ENCODE assay signal across 1 cellular context in the genomic region with DNA sequence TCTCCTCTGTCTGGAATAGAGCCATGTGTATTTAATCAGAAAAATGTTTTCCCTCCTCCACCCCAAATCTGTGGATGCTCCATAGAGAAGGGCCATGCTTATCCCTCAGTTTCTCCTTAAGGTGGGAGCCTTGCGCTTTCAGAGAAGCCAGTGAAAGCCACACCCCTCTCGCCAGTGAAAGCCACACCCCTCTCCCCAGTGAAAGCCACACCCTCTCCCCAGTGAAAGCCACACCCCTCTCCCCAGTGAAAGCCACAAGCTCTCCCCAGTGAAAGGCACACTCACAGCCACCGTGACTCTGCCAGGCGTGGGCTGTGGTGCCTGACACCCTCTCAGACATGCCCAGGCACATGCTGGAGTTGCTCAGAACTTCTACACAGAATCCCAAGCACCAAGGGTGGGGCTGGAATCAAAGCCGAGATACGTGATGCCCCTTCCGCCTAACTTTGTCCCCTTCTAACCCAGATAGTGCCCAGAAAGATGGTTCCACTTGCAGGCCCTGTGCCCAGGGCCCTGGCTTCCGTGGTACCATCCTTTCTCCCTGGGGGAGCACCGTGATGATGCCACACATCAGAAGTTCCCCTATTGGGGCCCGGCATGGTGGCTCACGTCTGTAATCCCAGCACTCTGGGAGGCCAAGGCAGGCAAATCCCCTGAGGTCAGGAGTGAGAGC.
TF ChIP-seq lines count a peak whose summit lies in the region.

No MANE protein-coding gene starts in this region.

TF ChIP-seq in GM12878, 131 proteins besides CTCF, POLR2A, EP300 and RAD21 (continues in another document):
- TF ChIP-seq, protein P1, sequence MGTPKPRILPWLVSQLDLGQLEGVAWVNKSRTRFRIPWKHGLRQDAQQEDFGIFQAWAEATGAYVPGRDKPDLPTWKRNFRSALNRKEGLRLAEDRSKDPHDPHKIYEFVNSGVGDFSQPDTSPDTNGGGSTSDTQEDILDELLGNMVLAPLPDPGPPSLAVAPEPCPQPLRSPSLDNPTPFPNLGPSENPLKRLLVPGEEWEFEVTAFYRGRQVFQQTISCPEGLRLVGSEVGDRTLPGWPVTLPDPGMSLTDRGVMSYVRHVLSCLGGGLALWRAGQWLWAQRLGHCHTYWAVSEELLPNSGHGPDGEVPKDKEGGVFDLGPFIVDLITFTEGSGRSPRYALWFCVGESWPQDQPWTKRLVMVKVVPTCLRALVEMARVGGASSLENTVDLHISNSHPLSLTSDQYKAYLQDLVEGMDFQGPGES (IDR thresholded peaks at IDR 0.05) = no peak
- no peak for TF ChIP-seq SREBF1 (IDR thresholded peaks at IDR 0.05; ENCODE audit: low read length)
- TF ChIP-seq HCFC1 (IDR thresholded peaks at IDR 0.05; ENCODE audit: low read length) = no peak
- no peak for TF ChIP-seq RELA (IDR thresholded peaks at IDR 0.05; ENCODE audit: borderline replicate concordance, partially characterized antibody)
- TF ChIP-seq, protein P2, sequence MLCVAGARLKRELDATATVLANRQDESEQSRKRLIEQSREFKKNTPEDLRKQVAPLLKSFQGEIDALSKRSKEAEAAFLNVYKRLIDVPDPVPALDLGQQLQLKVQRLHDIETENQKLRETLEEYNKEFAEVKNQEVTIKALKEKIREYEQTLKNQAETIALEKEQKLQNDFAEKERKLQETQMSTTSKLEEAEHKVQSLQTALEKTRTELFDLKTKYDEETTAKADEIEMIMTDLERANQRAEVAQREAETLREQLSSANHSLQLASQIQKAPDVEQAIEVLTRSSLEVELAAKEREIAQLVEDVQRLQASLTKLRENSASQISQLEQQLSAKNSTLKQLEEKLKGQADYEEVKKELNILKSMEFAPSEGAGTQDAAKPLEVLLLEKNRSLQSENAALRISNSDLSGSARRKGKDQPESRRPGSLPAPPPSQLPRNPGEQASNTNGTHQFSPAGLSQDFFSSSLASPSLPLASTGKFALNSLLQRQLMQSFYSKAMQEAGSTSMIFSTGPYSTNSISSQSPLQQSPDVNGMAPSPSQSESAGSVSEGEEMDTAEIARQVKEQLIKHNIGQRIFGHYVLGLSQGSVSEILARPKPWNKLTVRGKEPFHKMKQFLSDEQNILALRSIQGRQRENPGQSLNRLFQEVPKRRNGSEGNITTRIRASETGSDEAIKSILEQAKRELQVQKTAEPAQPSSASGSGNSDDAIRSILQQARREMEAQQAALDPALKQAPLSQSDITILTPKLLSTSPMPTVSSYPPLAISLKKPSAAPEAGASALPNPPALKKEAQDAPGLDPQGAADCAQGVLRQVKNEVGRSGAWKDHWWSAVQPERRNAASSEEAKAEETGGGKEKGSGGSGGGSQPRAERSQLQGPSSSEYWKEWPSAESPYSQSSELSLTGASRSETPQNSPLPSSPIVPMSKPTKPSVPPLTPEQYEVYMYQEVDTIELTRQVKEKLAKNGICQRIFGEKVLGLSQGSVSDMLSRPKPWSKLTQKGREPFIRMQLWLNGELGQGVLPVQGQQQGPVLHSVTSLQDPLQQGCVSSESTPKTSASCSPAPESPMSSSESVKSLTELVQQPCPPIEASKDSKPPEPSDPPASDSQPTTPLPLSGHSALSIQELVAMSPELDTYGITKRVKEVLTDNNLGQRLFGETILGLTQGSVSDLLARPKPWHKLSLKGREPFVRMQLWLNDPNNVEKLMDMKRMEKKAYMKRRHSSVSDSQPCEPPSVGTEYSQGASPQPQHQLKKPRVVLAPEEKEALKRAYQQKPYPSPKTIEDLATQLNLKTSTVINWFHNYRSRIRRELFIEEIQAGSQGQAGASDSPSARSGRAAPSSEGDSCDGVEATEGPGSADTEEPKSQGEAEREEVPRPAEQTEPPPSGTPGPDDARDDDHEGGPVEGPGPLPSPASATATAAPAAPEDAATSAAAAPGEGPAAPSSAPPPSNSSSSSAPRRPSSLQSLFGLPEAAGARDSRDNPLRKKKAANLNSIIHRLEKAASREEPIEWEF (IDR thresholded peaks at IDR 0.05; ENCODE audit: insufficient replicate concordance, low read depth, low read length) = peak; percentile 18
- TF ChIP-seq MEF2A (IDR thresholded peaks at IDR 0.05; ENCODE audit: insufficient read depth, low read depth, low read length) = no peak
- TF ChIP-seq KLF5 (IDR thresholded peaks at IDR 0.05; ENCODE audit: partially characterized antibody) = no peak
- TF ChIP-seq, protein P3, sequence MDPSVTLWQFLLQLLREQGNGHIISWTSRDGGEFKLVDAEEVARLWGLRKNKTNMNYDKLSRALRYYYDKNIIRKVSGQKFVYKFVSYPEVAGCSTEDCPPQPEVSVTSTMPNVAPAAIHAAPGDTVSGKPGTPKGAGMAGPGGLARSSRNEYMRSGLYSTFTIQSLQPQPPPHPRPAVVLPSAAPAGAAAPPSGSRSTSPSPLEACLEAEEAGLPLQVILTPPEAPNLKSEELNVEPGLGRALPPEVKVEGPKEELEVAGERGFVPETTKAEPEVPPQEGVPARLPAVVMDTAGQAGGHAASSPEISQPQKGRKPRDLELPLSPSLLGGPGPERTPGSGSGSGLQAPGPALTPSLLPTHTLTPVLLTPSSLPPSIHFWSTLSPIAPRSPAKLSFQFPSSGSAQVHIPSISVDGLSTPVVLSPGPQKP (IDR thresholded peaks at IDR 0.05; ENCODE audit: low read depth, low read length) = 0 out of 2 replicates have a peak, but pooled peaks have one; percentile 16
- TF ChIP-seq BRCA1 (IDR thresholded peaks at IDR 0.05; ENCODE audit: low read depth, low read length) = no peak
- TF ChIP-seq ZNF217 (IDR thresholded peaks at IDR 0.05) = 0 out of 2 replicates have a peak, but pooled peaks have one; percentile 23
- peak; percentile 75 for TF ChIP-seq BACH1 (IDR thresholded peaks at IDR 0.05; ENCODE audit: borderline replicate concordance)
- peak; percentile 23; the same call in 1 of the 2 replicates for TF ChIP-seq CHD2 (IDR thresholded peaks at IDR 0.05; ENCODE audit: borderline replicate concordance, low read depth, low read length)
- no peak for TF ChIP-seq ZNF622 (IDR thresholded peaks at IDR 0.05)
- TF ChIP-seq HDGF (IDR thresholded peaks at IDR 0.05) = no peak; the same call in 1 of the 2 replicates
- TF ChIP-seq HDAC6 (IDR thresholded peaks at IDR 0.05; ENCODE audit: unreplicated experiment) = no peak
- TF ChIP-seq BCL11A (IDR thresholded peaks at IDR 0.05; ENCODE audit: low read depth, low read length) = no peak
- 0 out of 2 replicates have a peak, but pooled peaks have one; percentile 37 for TF ChIP-seq NFXL1 (IDR thresholded peaks at IDR 0.05; ENCODE audit: borderline replicate concordance)
- TF ChIP-seq CBX5 (IDR thresholded peaks at IDR 0.05; ENCODE audit: low read depth) = no peak
- no peak for TF ChIP-seq ETV6 (conservative IDR thresholded peaks at IDR 0.05 in 1 of 2, IDR thresholded peaks at IDR 0.05 in 1 of 2; ENCODE audit: borderline replicate concordance in 1 of 2, low read depth in 1 of 2)
- no peak for TF ChIP-seq ZNF207 (IDR thresholded peaks at IDR 0.05; ENCODE audit: borderline replicate concordance)
- no peak for TF ChIP-seq KAT2A (conservative IDR thresholded peaks at IDR 0.05; ENCODE audit: control insufficient read depth, low read depth, low read length)
- TF ChIP-seq, protein P4, sequence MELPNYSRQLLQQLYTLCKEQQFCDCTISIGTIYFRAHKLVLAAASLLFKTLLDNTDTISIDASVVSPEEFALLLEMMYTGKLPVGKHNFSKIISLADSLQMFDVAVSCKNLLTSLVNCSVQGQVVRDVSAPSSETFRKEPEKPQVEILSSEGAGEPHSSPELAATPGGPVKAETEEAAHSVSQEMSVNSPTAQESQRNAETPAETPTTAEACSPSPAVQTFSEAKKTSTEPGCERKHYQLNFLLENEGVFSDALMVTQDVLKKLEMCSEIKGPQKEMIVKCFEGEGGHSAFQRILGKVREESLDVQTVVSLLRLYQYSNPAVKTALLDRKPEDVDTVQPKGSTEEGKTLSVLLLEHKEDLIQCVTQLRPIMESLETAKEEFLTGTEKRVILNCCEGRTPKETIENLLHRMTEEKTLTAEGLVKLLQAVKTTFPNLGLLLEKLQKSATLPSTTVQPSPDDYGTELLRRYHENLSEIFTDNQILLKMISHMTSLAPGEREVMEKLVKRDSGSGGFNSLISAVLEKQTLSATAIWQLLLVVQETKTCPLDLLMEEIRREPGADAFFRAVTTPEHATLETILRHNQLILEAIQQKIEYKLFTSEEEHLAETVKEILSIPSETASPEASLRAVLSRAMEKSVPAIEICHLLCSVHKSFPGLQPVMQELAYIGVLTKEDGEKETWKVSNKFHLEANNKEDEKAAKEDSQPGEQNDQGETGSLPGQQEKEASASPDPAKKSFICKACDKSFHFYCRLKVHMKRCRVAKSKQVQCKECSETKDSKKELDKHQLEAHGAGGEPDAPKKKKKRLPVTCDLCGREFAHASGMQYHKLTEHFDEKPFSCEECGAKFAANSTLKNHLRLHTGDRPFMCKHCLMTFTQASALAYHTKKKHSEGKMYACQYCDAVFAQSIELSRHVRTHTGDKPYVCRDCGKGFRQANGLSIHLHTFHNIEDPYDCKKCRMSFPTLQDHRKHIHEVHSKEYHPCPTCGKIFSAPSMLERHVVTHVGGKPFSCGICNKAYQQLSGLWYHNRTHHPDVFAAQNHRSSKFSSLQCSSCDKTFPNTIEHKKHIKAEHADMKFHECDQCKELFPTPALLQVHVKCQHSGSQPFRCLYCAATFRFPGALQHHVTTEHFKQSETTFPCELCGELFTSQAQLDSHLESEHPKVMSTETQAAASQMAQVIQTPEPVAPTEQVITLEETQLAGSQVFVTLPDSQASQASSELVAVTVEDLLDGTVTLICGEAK (IDR thresholded peaks at IDR 0.05; ENCODE audit: borderline replicate concordance) = no peak
- no peak; the same call in 1 of the 2 replicates for TF ChIP-seq TBL1XR1 (IDR thresholded peaks at IDR 0.05; ENCODE audit: low read depth, low read length)
- peak; percentile 13; the same call in 1 of the 2 replicates for TF ChIP-seq BMI1 (IDR thresholded peaks at IDR 0.05; ENCODE audit: borderline replicate concordance)
- TF ChIP-seq, protein P5, sequence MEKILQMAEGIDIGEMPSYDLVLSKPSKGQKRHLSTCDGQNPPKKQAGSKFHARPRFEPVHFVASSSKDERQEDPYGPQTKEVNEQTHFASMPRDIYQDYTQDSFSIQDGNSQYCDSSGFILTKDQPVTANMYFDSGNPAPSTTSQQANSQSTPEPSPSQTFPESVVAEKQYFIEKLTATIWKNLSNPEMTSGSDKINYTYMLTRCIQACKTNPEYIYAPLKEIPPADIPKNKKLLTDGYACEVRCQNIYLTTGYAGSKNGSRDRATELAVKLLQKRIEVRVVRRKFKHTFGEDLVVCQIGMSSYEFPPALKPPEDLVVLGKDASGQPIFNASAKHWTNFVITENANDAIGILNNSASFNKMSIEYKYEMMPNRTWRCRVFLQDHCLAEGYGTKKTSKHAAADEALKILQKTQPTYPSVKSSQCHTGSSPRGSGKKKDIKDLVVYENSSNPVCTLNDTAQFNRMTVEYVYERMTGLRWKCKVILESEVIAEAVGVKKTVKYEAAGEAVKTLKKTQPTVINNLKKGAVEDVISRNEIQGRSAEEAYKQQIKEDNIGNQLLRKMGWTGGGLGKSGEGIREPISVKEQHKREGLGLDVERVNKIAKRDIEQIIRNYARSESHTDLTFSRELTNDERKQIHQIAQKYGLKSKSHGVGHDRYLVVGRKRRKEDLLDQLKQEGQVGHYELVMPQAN (conservative IDR thresholded peaks at IDR 0.05) = peak; percentile 43; the same call in 1 of the 2 replicates
- TF ChIP-seq MXI1 (IDR thresholded peaks at IDR 0.05; ENCODE audit: low read depth, low read length) = peak; percentile 40; the same call in 1 of the 2 replicates
- TF ChIP-seq, protein P6, sequence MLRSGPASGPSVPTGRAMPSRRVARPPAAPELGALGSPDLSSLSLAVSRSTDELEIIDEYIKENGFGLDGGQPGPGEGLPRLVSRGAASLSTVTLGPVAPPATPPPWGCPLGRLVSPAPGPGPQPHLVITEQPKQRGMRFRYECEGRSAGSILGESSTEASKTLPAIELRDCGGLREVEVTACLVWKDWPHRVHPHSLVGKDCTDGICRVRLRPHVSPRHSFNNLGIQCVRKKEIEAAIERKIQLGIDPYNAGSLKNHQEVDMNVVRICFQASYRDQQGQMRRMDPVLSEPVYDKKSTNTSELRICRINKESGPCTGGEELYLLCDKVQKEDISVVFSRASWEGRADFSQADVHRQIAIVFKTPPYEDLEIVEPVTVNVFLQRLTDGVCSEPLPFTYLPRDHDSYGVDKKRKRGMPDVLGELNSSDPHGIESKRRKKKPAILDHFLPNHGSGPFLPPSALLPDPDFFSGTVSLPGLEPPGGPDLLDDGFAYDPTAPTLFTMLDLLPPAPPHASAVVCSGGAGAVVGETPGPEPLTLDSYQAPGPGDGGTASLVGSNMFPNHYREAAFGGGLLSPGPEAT (IDR thresholded peaks at IDR 0.05; ENCODE audit: low read depth) = peak; percentile 33; the same call in 1 of the 2 replicates
- peak; percentile 75 for TF ChIP-seq MTA2 (IDR thresholded peaks at IDR 0.05; ENCODE audit: low read depth)
- no peak for TF ChIP-seq ZNF24 (IDR thresholded peaks at IDR 0.05)
- TF ChIP-seq HDAC2 (IDR thresholded peaks at IDR 0.05) = no peak
- TF ChIP-seq, protein P7, sequence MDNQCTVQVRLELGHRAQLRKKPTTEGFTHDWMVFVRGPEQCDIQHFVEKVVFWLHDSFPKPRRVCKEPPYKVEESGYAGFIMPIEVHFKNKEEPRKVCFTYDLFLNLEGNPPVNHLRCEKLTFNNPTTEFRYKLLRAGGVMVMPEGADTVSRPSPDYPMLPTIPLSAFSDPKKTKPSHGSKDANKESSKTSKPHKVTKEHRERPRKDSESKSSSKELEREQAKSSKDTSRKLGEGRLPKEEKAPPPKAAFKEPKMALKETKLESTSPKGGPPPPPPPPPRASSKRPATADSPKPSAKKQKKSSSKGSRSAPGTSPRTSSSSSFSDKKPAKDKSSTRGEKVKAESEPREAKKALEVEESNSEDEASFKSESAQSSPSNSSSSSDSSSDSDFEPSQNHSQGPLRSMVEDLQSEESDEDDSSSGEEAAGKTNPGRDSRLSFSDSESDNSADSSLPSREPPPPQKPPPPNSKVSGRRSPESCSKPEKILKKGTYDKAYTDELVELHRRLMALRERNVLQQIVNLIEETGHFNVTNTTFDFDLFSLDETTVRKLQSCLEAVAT (IDR thresholded peaks at IDR 0.05) = 0 out of 2 replicates have a peak, but pooled peaks have one; percentile 35
- TF ChIP-seq MTA3 (IDR thresholded peaks at IDR 0.05; ENCODE audit: borderline replicate concordance, low read length) = no peak
- no peak for TF ChIP-seq SRF (IDR thresholded peaks at IDR 0.05; ENCODE audit: low read depth in 2 of 2, low read length in 2 of 2)
- TF ChIP-seq ZNF384 (IDR thresholded peaks at IDR 0.05; ENCODE audit: borderline replicate concordance, low read depth, low read length) = no peak
- no peak for TF ChIP-seq RBBP5 (conservative IDR thresholded peaks at IDR 0.05)
- TF ChIP-seq NFIC (IDR thresholded peaks at IDR 0.05; ENCODE audit: low read depth, low read length) = no peak
